In the genomic region with DNA sequence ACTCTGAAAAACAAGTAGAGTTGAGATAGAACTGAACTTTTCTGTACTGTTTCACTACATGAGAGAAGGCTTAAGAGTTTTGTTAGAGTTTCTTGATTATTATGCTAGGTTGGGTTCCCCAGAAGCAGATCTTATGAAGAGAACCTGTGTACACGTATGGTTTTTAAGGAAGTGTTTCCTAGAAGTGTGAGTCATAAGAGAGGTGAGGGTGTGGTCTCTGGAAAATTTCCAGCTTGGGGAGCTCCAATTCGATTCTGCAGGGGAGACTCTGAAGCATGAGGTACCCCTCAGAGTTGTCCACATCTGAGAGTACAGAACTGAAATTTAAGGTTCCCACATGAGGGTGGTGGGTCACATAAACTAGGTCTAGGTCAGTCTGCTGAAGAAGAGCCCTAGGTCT, we compare ENCODE assay signal across 27 cellular contexts.
"Had no signal": no experiment of that assay in that cellular context is flagged by ENCODE, and none has a peak within 500 bp of the region (broad histone marks: within the 10 kb centered on the region; RNA-seq: fewer than 3 reads in every experiment).

No MANE protein-coding gene starts in this region.

- H3K27ac Mint-ChIP-seq: activated CD4-positive, alpha-beta memory T cell treated with anti-CD3 and anti-CD28 coated beads, Interleukin-2, amount 10 ng/mL, durations not matched to agents 7 days and 5 days; activated CD4-positive, alpha-beta T cell treated with anti-CD3 and anti-CD28 coated beads for 36 hours; activated naive CD8-positive, alpha-beta T cell treated with anti-CD3 and anti-CD28 coated beads, Interleukin-2, amount 10 ng/mL, durations not matched to agents 7 days and 5 days; activated T-helper 17 cell treated with anti-CD3 and anti-CD28 coated beads, Interleukin-2, amount 50 U/mL, for 72 hours; T-cell had no signal

- ATAC-seq: activated CD4-positive, alpha-beta T cell treated with anti-CD3 and anti-CD28 coated beads for 36 hours; activated T-helper 17 cell treated with anti-CD3 and anti-CD28 coated beads, Interleukin-2, amount 50 U/mL, for 72 hours; K562; Right ventricle myocardium inferior; T-cell had no signal

- H3K27me3 Mint-ChIP-seq: activated CD4-positive, alpha-beta memory T cell treated with anti-CD3 and anti-CD28 coated beads, Interleukin-2, amount 10 ng/mL, durations not matched to agents 7 days and 5 days; activated T-helper 17 cell treated with anti-CD3 and anti-CD28 coated beads, Interleukin-2, amount 50 U/mL, for 72 hours had no signal

- H3K4me1 ChIP-seq: adrenal gland had no signal

- H3K4me3 Mint-ChIP-seq: activated CD4-positive, alpha-beta memory T cell treated with anti-CD3 and anti-CD28 coated beads, Interleukin-2, amount 10 ng/mL, durations not matched to agents 7 days and 5 days; activated CD4-positive, alpha-beta T cell treated with anti-CD3 and anti-CD28 coated beads for 36 hours; activated naive CD8-positive, alpha-beta T cell treated with anti-CD3 and anti-CD28 coated beads, Interleukin-2, amount 10 ng/mL, durations not matched to agents 7 days and 5 days; activated T-helper 17 cell treated with anti-CD3 and anti-CD28 coated beads, Interleukin-2, amount 50 U/mL, for 72 hours; T-cell had no signal

- H3K4me1 Mint-ChIP-seq: activated CD4-positive, alpha-beta memory T cell treated with anti-CD3 and anti-CD28 coated beads, Interleukin-2, amount 10 ng/mL, durations not matched to agents 7 days and 5 days; activated CD4-positive, alpha-beta T cell treated with anti-CD3 and anti-CD28 coated beads for 36 hours; activated naive CD8-positive, alpha-beta T cell treated with anti-CD3 and anti-CD28 coated beads, Interleukin-2, amount 10 ng/mL, durations not matched to agents 7 days and 5 days; activated T-helper 17 cell treated with anti-CD3 and anti-CD28 coated beads, Interleukin-2, amount 50 U/mL, for 72 hours; T-cell had no signal

- H3K36me3 ChIP-seq: adrenal gland had no signal

- H3K27ac ChIP-seq: adrenal gland, SK-N-MC, VCaP had no signal

- H3K4me3 ChIP-seq: adrenal gland, K562 had no signal

- DNase-seq: activated CD4-positive, alpha-beta memory T cell treated with anti-CD3 and anti-CD28 coated beads, Interleukin-2, amount 10 ng/mL, durations not matched to agents 7 days and 5 days; activated CD4-positive, alpha-beta T cell treated with anti-CD3 and anti-CD28 coated beads for 36 hours; activated CD4-positive, alpha-beta T cell treated with anti-CD3 and anti-CD28 coated beads, Interleukin-2, amount 50 U/mL, for 1 hour; activated CD4-positive, CD25-positive, alpha-beta regulatory T cell; activated naive CD4-positive, alpha-beta T cell treated with anti-CD3 and anti-CD28 coated beads, Interleukin-2, amount 50 U/mL, for 16 hours; activated naive CD8-positive, alpha-beta T cell treated with anti-CD3 and anti-CD28 coated beads, Interleukin-2, amount 10 ng/mL, durations not matched to agents 7 days and 5 days; activated T-cell treated with anti-CD3 and anti-CD28 coated beads for 4 hours; activated T-cell treated with anti-CD3 and anti-CD28 coated beads, Interleukin-2, amount 50 U/mL, for 48 hours; adrenal gland; anterior cingulate cortex; central memory CD4-positive, alpha-beta T cell; Karpas-422; NCI-H1092; NCI-H1417 treated with DMSO at 0.1 percent for 48 hours; NCI-H1694; NCI-H2029; NCI-H2107; NCI-H2171 treated with DMSO at 0.1 percent for 48 hours; NCI-H226; NCI-H526; NCI-H82; T-cell had no signal

- H3K9me3 ChIP-seq: adrenal gland had no signal

- H3K9me3 Mint-ChIP-seq: activated CD4-positive, alpha-beta memory T cell treated with anti-CD3 and anti-CD28 coated beads, Interleukin-2, amount 10 ng/mL, durations not matched to agents 7 days and 5 days; activated naive CD8-positive, alpha-beta T cell treated with anti-CD3 and anti-CD28 coated beads, Interleukin-2, amount 10 ng/mL, durations not matched to agents 7 days and 5 days; activated T-helper 17 cell treated with anti-CD3 and anti-CD28 coated beads, Interleukin-2, amount 50 U/mL, for 72 hours; T-cell had no signal

- H3K36me3 Mint-ChIP-seq: activated naive CD8-positive, alpha-beta T cell treated with anti-CD3 and anti-CD28 coated beads, Interleukin-2, amount 10 ng/mL, durations not matched to agents 7 days and 5 days; T-cell had no signal
